Comparison of ENCODE assay signal across 1 cellular context in genomic region chr6:33295621-33296369, GRCh38.
TF ChIP-seq lines count a peak whose summit lies in the region.

No MANE protein-coding gene starts in this region.

TF ChIP-seq in HEK293, 187 proteins besides CTCF, POLR2A, EP300 and RAD21:
- no peak for TF ChIP-seq ZNF76 (tag by site-specific recombination; IDR thresholded peaks at IDR 0.05; ENCODE audit: borderline replicate concordance, low read depth)
- TF ChIP-seq HOXA7 (CRISPR knock-in tag; IDR thresholded peaks at IDR 0.05; ENCODE audit: borderline replicate concordance), result no peak
- TF ChIP-seq MYNN (tag by site-specific recombination; IDR thresholded peaks at IDR 0.05; ENCODE audit: borderline replicate concordance), result no peak
- TF ChIP-seq KLF16 (tag by site-specific recombination; IDR thresholded peaks at IDR 0.05), result no peak
- TF ChIP-seq ZNF398 (tag by site-specific recombination; IDR thresholded peaks at IDR 0.05), result no peak
- peak; percentile 90 for TF ChIP-seq BCL11A (tag by site-specific recombination; IDR thresholded peaks at IDR 0.05; ENCODE audit: low read depth)
- no peak for TF ChIP-seq ZNF843 (tag by site-specific recombination; IDR thresholded peaks at IDR 0.05)
- TF ChIP-seq OVOL3 (tag by site-specific recombination; IDR thresholded peaks at IDR 0.05), result no peak
- peak; percentile 98 for TF ChIP-seq BCL11B (tag by site-specific recombination; IDR thresholded peaks at IDR 0.05; ENCODE audit: low read depth)
- TF ChIP-seq ZNF157 (tag by site-specific recombination; IDR thresholded peaks at IDR 0.05), result no peak
